Comparison of ENCODE assay signal across 29 cellular contexts in the genomic region with DNA sequence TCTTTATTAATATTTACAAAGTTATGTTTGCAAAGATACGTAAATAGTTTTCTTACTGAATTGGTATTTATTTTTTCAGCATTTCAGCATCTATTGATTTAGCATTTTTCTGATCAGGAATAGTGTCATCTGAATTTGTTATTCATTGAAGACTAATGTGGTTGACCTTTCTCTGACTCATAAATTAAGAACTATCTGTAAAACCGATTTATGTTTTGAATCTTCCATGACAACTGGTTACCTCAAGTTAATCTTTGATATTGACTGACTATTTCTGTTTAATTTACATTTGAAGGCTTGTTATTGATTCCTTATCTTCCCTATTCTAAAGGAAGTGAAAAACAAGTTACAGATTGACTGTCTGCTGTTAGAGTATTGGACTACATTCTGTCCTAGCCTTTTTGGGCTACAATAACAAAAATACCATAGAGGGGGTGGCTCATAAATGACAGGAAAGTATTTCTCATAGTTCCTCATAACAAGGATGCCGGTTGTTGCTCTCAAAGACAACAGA.
"Had no signal": no experiment of that assay in that cellular context is flagged by ENCODE, and none has a peak within 500 bp of the region (broad histone marks: within the 10 kb centered on the region; RNA-seq: fewer than 3 reads in every experiment).

No MANE protein-coding gene starts in this region.

- H3K4me3 ChIP-seq: adrenal gland, body of pancreas, esophagus squamous epithelium had no signal

- H3K27ac ChIP-seq: adrenal gland, body of pancreas, epithelial cell of prostate, esophagus squamous epithelium had no signal

- ATAC-seq: activated CD4-positive, alpha-beta T cell treated with anti-CD3 and anti-CD28 coated beads for 36 hours; activated CD8-positive, alpha-beta memory T cell treated with anti-CD3 and anti-CD28 coated beads, Interleukin-2, amount 10 ng/mL, durations not matched to agents 7 days and 5 days; activated CD8-positive, alpha-beta T cell treated with anti-CD3 and anti-CD28 coated beads, Interleukin-2, amount 10 ng/mL, durations not matched to agents 7 days and 5 days; activated naive CD8-positive, alpha-beta T cell treated with anti-CD3 and anti-CD28 coated beads, Interleukin-2, amount 50 U/mL, for 24 hours; body of pancreas; effector memory CD8-positive, alpha-beta T cell had no signal

- H3K9me3 ChIP-seq: adrenal gland, body of pancreas, esophagus squamous epithelium had no signal

- DNase-seq: activated CD4-positive, alpha-beta memory T cell treated with anti-CD3 and anti-CD28 coated beads for 36 hours; activated CD4-positive, alpha-beta T cell treated with anti-CD3 and anti-CD28 coated beads for 36 hours; activated CD4-positive, alpha-beta T cell treated with anti-CD3 and anti-CD28 coated beads, Interleukin-2, amount 10 ng/mL, durations not matched to agents 24 days and 14 days; activated CD4-positive, CD25-positive, alpha-beta regulatory T cell; activated CD4-positive, CD25-positive, alpha-beta regulatory T cell treated with anti-CD3 and anti-CD28 coated beads, Interleukin-2, amount 50 U/mL, for 72 hours; activated CD8-positive, alpha-beta memory T cell treated with anti-CD3 and anti-CD28 coated beads, Interleukin-2, amount 10 ng/mL, durations not matched to agents 7 days and 5 days; activated CD8-positive, alpha-beta memory T cell treated with anti-CD3 and anti-CD28 coated beads, Interleukin-2, amount 50 U/mL, for 4 hours; activated CD8-positive, alpha-beta T cell treated with anti-CD3 and anti-CD28 coated beads, Interleukin-2, amount 10 ng/mL, durations not matched to agents 7 days and 5 days; activated effector memory CD4-positive, alpha-beta T cell treated with anti-CD3 and anti-CD28 coated beads, Interleukin-2, amount 50 U/mL, for 16 hours; activated naive CD4-positive, alpha-beta T cell treated with anti-CD3 and anti-CD28 coated beads for 36 hours; activated naive CD8-positive, alpha-beta T cell treated with anti-CD3 and anti-CD28 coated beads for 36 hours; activated naive CD8-positive, alpha-beta T cell treated with anti-CD3 and anti-CD28 coated beads, Interleukin-2, amount 50 U/mL, for 24 hours; activated T-cell treated with anti-CD3 and anti-CD28 coated beads, Interleukin-2, amount 50 U/mL, for 1 hour; activated T-cell treated with anti-CD3 and anti-CD28 coated beads, Interleukin-2, amount 50 U/mL, for 48 hours; adrenal gland; amygdala; aorta; body of pancreas; caudate nucleus; cortex of kidney; dermis blood vessel endothelial cell; effector CD4-positive, alpha-beta T cell; effector memory CD8-positive, alpha-beta T cell; esophagus squamous epithelium; foreskin melanocyte; head of caudate nucleus; hippocampal formation; T1000 had no signal

- H3K36me3 ChIP-seq: adrenal gland, esophagus squamous epithelium had no signal

- H3K27me3 ChIP-seq: adrenal gland, body of pancreas, esophagus squamous epithelium had no signal

- H3K4me1 ChIP-seq: adrenal gland, body of pancreas, esophagus squamous epithelium had no signal
